ENCODE assay signal across 8 cellular contexts in the genomic region with DNA sequence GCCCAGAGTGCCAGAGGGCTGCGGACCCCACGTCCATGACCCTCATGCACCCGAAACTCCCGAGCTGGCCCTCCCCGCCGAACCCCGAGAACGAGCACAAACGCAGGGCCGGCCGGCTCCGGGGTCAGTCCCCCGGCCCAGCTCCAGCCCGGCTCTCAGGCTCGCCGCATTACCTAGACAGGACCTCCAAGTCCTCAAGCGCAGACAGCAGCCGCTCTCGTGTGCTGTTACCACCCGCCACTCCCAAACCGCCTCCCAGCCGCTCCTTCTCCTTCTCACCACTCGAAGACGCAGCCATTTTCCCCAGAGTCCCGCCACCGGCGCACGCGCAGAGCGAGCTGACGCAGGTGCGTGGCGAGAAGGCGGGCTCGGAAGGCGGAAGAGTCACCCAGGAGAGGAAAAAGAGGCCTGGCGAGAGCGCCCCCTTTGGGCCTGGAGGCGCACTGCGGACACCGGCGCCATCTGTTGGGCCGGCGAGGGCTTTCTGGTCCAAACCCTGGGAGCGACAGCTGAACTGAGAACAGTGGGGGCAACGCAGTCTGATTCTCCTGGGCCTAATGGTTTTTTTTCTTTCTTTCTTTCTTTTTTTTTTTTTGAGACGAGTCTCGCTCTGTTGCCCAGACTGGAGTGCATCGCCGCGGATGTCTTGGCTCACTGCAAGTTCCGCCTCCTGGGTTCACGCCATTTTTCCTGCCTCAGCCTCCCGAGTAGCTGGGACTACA. TPM values are rescaled to one million over a fixed set of nuclear protein-coding genes. Genes with fewer than 3 reads are reported as not detected.
A peak's percentile ranks its signal among the peaks of the same experiment; 100 is the strongest.
DNase-seq lines count a peak whose midpoint lies in the region; ATAC-seq, FAIRE-seq and TF ChIP-seq lines count a peak whose summit lies in the region.

A gene with protein sequence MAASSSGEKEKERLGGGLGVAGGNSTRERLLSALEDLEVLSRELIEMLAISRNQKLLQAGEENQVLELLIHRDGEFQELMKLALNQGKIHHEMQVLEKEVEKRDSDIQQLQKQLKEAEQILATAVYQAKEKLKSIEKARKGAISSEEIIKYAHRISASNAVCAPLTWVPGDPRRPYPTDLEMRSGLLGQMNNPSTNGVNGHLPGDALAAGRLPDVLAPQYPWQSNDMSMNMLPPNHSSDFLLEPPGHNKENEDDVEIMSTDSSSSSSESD (minus strand): TSS at position 324 of the 722 bp plus-strand sequence. CDS start 26 bp downstream, at position 298.

- H3K27me3 ChIP-seq in right atrium auricular region (no peaks in the 10 kb centered on the region), psoas muscle (ENCODE audit: insufficient read depth in 3 of 3, low read length in 2 of 3) (no peaks in the 10 kb centered on the region)

- H3K4me3 Mint-ChIP-seq in T-helper 17 cell = peak within 1 kb of the TSS; percentile 98

- H3K4me1 Mint-ChIP-seq in T-helper 17 cell = peaks cover 26% of the 10 kb centered on the region

- H3K27ac ChIP-seq in angular gyrus (ENCODE audit: low read depth, low read length) (peak within 1 kb of the TSS; percentile 51), right atrium auricular region (peak within 1 kb of the TSS; percentile 78 to 93), psoas muscle (peak within 1 kb of the TSS; percentile 89)

- peak; percentile 99 for TF ChIP-seq CTCF in right atrium auricular region (IDR thresholded peaks at IDR 0.05)
- peak; percentile 100 for TF ChIP-seq CTCF in psoas muscle (IDR thresholded peaks at IDR 0.05)

- H3K27me3 Mint-ChIP-seq in T-helper 17 cell = no peaks in the 10 kb centered on the region

- no peak for FAIRE-seq in urothelium cell line (lab: Jason Lieb, UNC)

- intact Hi-C loops in psoas muscle (cut with DNase I) = loop anchor here (2.0 to 10.0 kb wide), 3 partner anchors 56 to 210 kb away; a partner anchor contains a TSS

- peaks cover 6% of the 10 kb centered on the region for H3K36me3 Mint-ChIP-seq in T-helper 17 cell (ENCODE audit: low read depth)

- H3K9me3 ChIP-seq in T-helper 17 cell (ENCODE audit: control insufficient read depth, low read length, poor library complexity, severe bottlenecking) = no peaks in the 10 kb centered on the region
- no peaks in the 10 kb centered on the region for H3K9me3 ChIP-seq in right atrium auricular region
- no peaks in the 10 kb centered on the region for H3K9me3 ChIP-seq in psoas muscle

- H3K36me3 ChIP-seq in right atrium auricular region = no peaks in the 10 kb centered on the region
- peaks cover 0 to 1% of the 10 kb centered on the region in 2 donors for H3K36me3 ChIP-seq in psoas muscle (ENCODE audit: insufficient read depth in 1 of 2, low read depth in 1 of 2)

- 6 to 10% (median 8%) methylated on average over 53 to 54 of the region's 54 CpGs for WGBS in psoas muscle, 3 donors

- peak within 1 kb of the TSS; percentile 97 for H3K27ac Mint-ChIP-seq in T-helper 17 cell

- ATAC-seq in GM18498 (IDR thresholded peaks at IDR 0.05; ENCODE audit: unreplicated experiment) = peak; percentile 94
- ATAC-seq in HG02938 (IDR thresholded peaks at IDR 0.05; ENCODE audit: unreplicated experiment) = peak; percentile 89
- peak; percentile 98 for ATAC-seq in T-helper 17 cell
- ATAC-seq in psoas muscle = peak; percentile 99 to 100 (median 99)

- peak; percentile 71 for DNase-seq in NCI-H1694 treated with DMSO at 0.1 percent for 48 hours (lab: John Stamatoyannopoulos, UW)
- peak; percentile 96 to 99 (median 96) for DNase-seq in T-helper 17 cell
- DNase-seq in right atrium auricular region (ENCODE audit: low spot score) = peak; percentile 96
- DNase-seq in psoas muscle = peak; percentile 96 to 98
- DNase-seq in urothelium cell line (ENCODE audit: low spot score) = peak; percentile 93

- peaks cover 0 to 38% of the 10 kb centered on the region in 2 donors for H3K4me1 ChIP-seq in right atrium auricular region
- peaks cover 43% of the 10 kb centered on the region for H3K4me1 ChIP-seq in psoas muscle

- H3K4me3 ChIP-seq in right atrium auricular region (peak within 1 kb of the TSS; percentile 79 to 89), psoas muscle (peak within 1 kb of the TSS; percentile 85)

RNA-seq across cellular contexts. Expression of the gene that starts here (rescaled TPM):
- total RNA-seq in T-helper 17 cell (10 to 100 TPM; 47.4 to 62.5 TPM), right atrium auricular region (10 to 100 TPM; 35.7 to 39.5 TPM), psoas muscle (10 to 100 TPM; 41.3 to 58.6 (median 44.9) TPM)
- 10 to 100 TPM; 48.5 to 81.0 (median 50.5) TPM for polyA plus RNA-seq in psoas muscle

Comparison
In these comparisons a context has a peak if more than half of its experiments do, and no peak if none do; other contexts are left out.
1. Peak in every context shown above with its lines: DNase-seq, ATAC-seq, H3K4me3 ChIP-seq and H3K27ac ChIP-seq.